ENCODE assay signal across 18 cellular contexts in the genomic region with DNA sequence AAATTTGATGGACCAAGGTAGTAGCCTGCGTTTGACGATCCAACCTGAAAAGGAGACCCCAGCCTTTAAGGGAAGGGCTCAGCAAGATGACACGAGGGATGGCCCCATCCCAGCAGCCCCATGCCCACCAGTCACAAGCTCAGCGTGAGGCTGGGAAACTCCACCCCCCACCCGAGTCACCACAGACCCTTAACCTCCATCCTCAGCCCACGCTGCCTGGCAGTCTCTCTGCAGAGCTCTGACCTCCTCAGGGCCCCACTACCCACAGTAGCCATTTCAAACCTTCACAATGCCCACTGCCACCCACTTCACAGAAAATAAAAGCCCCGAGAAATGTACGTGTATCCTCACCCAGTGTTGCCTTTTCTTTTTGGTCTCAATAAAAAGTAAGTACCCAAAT. TPM values are rescaled to one million over a fixed set of nuclear protein-coding genes. Genes with fewer than 3 reads are reported as not detected.
DNase-seq lines count a peak whose midpoint lies in the region; ATAC-seq and TF ChIP-seq lines count a peak whose summit lies in the region.
"Had no signal": no experiment of that assay in that cellular context is flagged by ENCODE, and none has a peak within 500 bp of the region (broad histone marks: within the 10 kb centered on the region; RNA-seq: fewer than 3 reads in every experiment).

No MANE protein-coding gene starts in this region.

- no peak for TF ChIP-seq CTCF in HFFc6 (IDR thresholded peaks at IDR 0.05)
- TF ChIP-seq CTCF in choroid plexus epithelial cell (conservative IDR thresholded peaks at IDR 0.05; ENCODE audit: low read depth, low read length) = no peak
- no peak for TF ChIP-seq CTCF in spleen (IDR thresholded peaks at IDR 0.05 in 8 of 11, conservative IDR thresholded peaks at IDR 0.05 in 3 of 11)

- DNase-seq in activated CD4-positive, alpha-beta T cell treated with anti-CD3 and anti-CD28 coated beads, Interleukin-2, amount 10 ng/mL, durations not matched to agents 7 days and 5 days = no peak
- DNase-seq in activated CD4-positive, alpha-beta T cell treated with anti-CD3 and anti-CD28 coated beads for 1 hour = no peak
- DNase-seq in HFFc6 = no peak
- DNase-seq in choroid plexus epithelial cell (ENCODE audit: low read depth) = peak; percentile 31
- peak; percentile 32 for DNase-seq in spleen
- DNase-seq in NCI-H2107 treated with DMSO at 0.1 percent for 48 hours (lab: John Stamatoyannopoulos, UW; ENCODE audit: unreplicated experiment) = no peak
- no peak for DNase-seq in NCI-H82 treated with DMSO at 0.1 percent for 48 hours (lab: John Stamatoyannopoulos, UW; ENCODE audit: unreplicated experiment)
- DNase-seq: activated gamma-delta T cell; mammary epithelial cell; MV-4-11; NCI-H2029; NCI-H524; SHP77; stimulated activated CD4-positive, alpha-beta T cell treated with anti-CD3 and anti-CD28 coated beads, Interleukin-4, amount 100 ng/mL, for 4 hours had no signal

- H3K27ac Mint-ChIP-seq in activated CD4-positive, alpha-beta T cell treated with anti-CD3 and anti-CD28 coated beads, Interleukin-2, amount 10 ng/mL, durations not matched to agents 7 days and 5 days = peak overlapping the region; percentile 5
- H3K27ac Mint-ChIP-seq in HFFc6 = peak overlapping the region; percentile 97
- H3K27ac Mint-ChIP-seq: WTC11 had no signal

- H3K4me1 ChIP-seq in spleen = peaks cover 17 to 56% (median 37%) of the 10 kb centered on the region in 6 donors
- H3K4me1 ChIP-seq: pancreas had no signal

- POLR2A ChIA-PET in activated CD4-positive, alpha-beta T cell treated with anti-CD3 and anti-CD28 coated beads, Interleukin-2, amount 10 ng/mL, durations not matched to agents 7 days and 5 days (lab: Charles Lee) = no interaction called here

- 89 to 96% (median 95%) methylated on average over 8 of the region's 8 CpGs for WGBS in spleen, 5 donors

- H3K27me3 ChIP-seq in spleen (replicated peaks in 1 of 7) = no peaks in the 10 kb centered on the region
- H3K27me3 ChIP-seq: pancreas had no signal

- no peaks in the 10 kb centered on the region for H3K9me3 Mint-ChIP-seq in activated CD4-positive, alpha-beta T cell treated with anti-CD3 and anti-CD28 coated beads, Interleukin-2, amount 10 ng/mL, durations not matched to agents 7 days and 5 days
- H3K9me3 Mint-ChIP-seq in HFFc6 = no peaks in the 10 kb centered on the region
- H3K9me3 Mint-ChIP-seq: WTC11 had no signal

- no peak overlapping the region for H3K27ac ChIP-seq in spleen
- H3K27ac ChIP-seq: C4-2B, pancreas had no signal

- no peaks in the 10 kb centered on the region for H3K27me3 Mint-ChIP-seq in activated CD4-positive, alpha-beta T cell treated with anti-CD3 and anti-CD28 coated beads, Interleukin-2, amount 10 ng/mL, durations not matched to agents 7 days and 5 days
- H3K27me3 Mint-ChIP-seq in HFFc6 (ENCODE audit: insufficient read depth) = peaks cover 4% of the 10 kb centered on the region

- H3K4me3 Mint-ChIP-seq in activated CD4-positive, alpha-beta T cell treated with anti-CD3 and anti-CD28 coated beads, Interleukin-2, amount 10 ng/mL, durations not matched to agents 7 days and 5 days = no peak overlapping the region
- peak overlapping the region; percentile 84 for H3K4me3 Mint-ChIP-seq in HFFc6
- H3K4me3 Mint-ChIP-seq: WTC11 had no signal

- peaks cover 73% of the 10 kb centered on the region for H3K4me1 Mint-ChIP-seq in activated CD4-positive, alpha-beta T cell treated with anti-CD3 and anti-CD28 coated beads, Interleukin-2, amount 10 ng/mL, durations not matched to agents 7 days and 5 days
- H3K4me1 Mint-ChIP-seq in HFFc6 (ENCODE audit: low read depth) = peaks cover 59% of the 10 kb centered on the region
- H3K4me1 Mint-ChIP-seq: WTC11 had no signal

- CTCF ChIA-PET in activated CD4-positive, alpha-beta T cell treated with anti-CD3 and anti-CD28 coated beads, Interleukin-2, amount 10 ng/mL, durations not matched to agents 7 days and 5 days (lab: Charles Lee) = interaction anchor here (1.5 to 1.8 kb wide), 3 partner anchors 12 to 104 kb away, joined by 4 to 5 read pairs (median 4); no protein-coding TSS in a partner anchor

- peaks cover 86% of the 10 kb centered on the region for H3K36me3 Mint-ChIP-seq in activated CD4-positive, alpha-beta T cell treated with anti-CD3 and anti-CD28 coated beads, Interleukin-2, amount 10 ng/mL, durations not matched to agents 7 days and 5 days (ENCODE audit: low read depth)
- peaks cover 64% of the 10 kb centered on the region for H3K36me3 Mint-ChIP-seq in HFFc6 (ENCODE audit: low read depth)

- H3K36me3 ChIP-seq in spleen = peaks cover 0 to 100% (median 92%) of the 10 kb centered on the region in 6 donors

- ATAC-seq in HG02571 (IDR thresholded peaks at IDR 0.05; ENCODE audit: unreplicated experiment) = no peak
- ATAC-seq: pancreas, WTC11 had no signal

- intact Hi-C loops in spleen (cut with DNase I; ENCODE audit: low total_unique reads) = no loop called here

- no peak for TF ChIP-seq POLR2A in spleen (IDR thresholded peaks at IDR 0.05)

- H3K9me3 ChIP-seq in spleen = no peaks in the 10 kb centered on the region
- H3K9me3 ChIP-seq: pancreas had no signal

- H3K4me3 ChIP-seq in choroid plexus epithelial cell (ENCODE audit: low read depth, low read length) (no peak overlapping the region), spleen (no peak overlapping the region)
- H3K4me3 ChIP-seq: pancreas had no signal

RNA-seq across cellular contexts. Expression of a gene that starts 18.7 kb away (rescaled TPM):
- total RNA-seq in activated CD4-positive, alpha-beta T cell treated with anti-CD3 and anti-CD28 coated beads, Interleukin-2, amount 10 ng/mL, durations not matched to agents 7 days and 5 days = 10 to 100 TPM; 79.0 to 92.9 TPM
- total RNA-seq in HFFc6 (2021; fragmentation: NEBNext Ultra II Directional; extraction: Animal tissue kit (Norgen Biotek cat#: 25700)) = 10 to 100 TPM; 43.6 to 50.3 (median 46.2) TPM
- 10 to 100 TPM; 38.0 to 95.0 (median 60.1) TPM for total RNA-seq in spleen
- 10 to 100 TPM; 13.4 to 26.1 (median 25.0) TPM for polyA plus RNA-seq in spleen

RNA-seq across cellular contexts. Expression of a gene that starts 39.9 kb away (rescaled TPM):
- total RNA-seq in activated CD4-positive, alpha-beta T cell treated with anti-CD3 and anti-CD28 coated beads, Interleukin-2, amount 10 ng/mL, durations not matched to agents 7 days and 5 days = 100 to 1,000 TPM; 244 to 251 TPM
- total RNA-seq in HFFc6 (2021; fragmentation: NEBNext Ultra II Directional; extraction: Animal tissue kit (Norgen Biotek cat#: 25700)) = 10 to 100 TPM in 4 of 6 experiments, 1 to 10 TPM in 2; 7.7 to 15.3 (median 10.9) TPM
- 100 to 1,000 TPM; 119 to 169 (median 138) TPM for total RNA-seq in spleen
- 100 to 1,000 TPM in 1 of 3 donors, 10 to 100 TPM in 2; 66.9 to 102 (median 79.4) TPM for polyA plus RNA-seq in spleen

Comparison
In these comparisons a context has a peak if more than half of its experiments do, and no peak if none do; other contexts are left out.
1. DNase-seq: peak in choroid plexus epithelial cell (single experiment) and spleen (single experiment); none in activated CD4-positive, alpha-beta T cell treated with anti-CD3 and anti-CD28 coated beads, Interleukin-2, amount 10 ng/mL, durations not matched to agents 7 days and 5 days (single experiment), activated CD4-positive, alpha-beta T cell treated with anti-CD3 and anti-CD28 coated beads for 1 hour (single experiment), HFFc6 (single experiment), NCI-H2107 treated with DMSO at 0.1 percent for 48 hours (single experiment) and NCI-H82 treated with DMSO at 0.1 percent for 48 hours (single experiment).
2. RNA of a gene that starts 39.9 kb away (total RNA-seq): 244 to 251 TPM in activated CD4-positive, alpha-beta T cell treated with anti-CD3 and anti-CD28 coated beads, Interleukin-2, amount 10 ng/mL, durations not matched to agents 7 days and 5 days and 119 to 169 TPM in spleen; 7.7 to 15.3 TPM in HFFc6; every median in the first group is over 4 times any median in the second.